In genomic region chr6:142290851-142291250, GRCh38 we compare ENCODE assay signal across 22 cellular contexts. TPM values are rescaled to one million over a fixed set of nuclear protein-coding genes. Genes with fewer than 3 reads are reported as not detected.
DNase-seq lines count a peak whose midpoint lies in the region; ATAC-seq and TF ChIP-seq lines count a peak whose summit lies in the region.
"Had no signal": no experiment of that assay in that cellular context is flagged by ENCODE, and none has a peak within 500 bp of the region (broad histone marks: within the 10 kb centered on the region; RNA-seq: fewer than 3 reads in every experiment).

No MANE protein-coding gene starts in this region.

- no peak overlapping the region for H3K23ac ChIP-seq in trophoblast cell (ENCODE audit: low read length)

- peak overlapping the region; percentile 64 for H2BK12ac ChIP-seq in trophoblast cell (ENCODE audit: low read length)

- peak overlapping the region; percentile 14; the same call in 1 of the 2 replicates for H2AFZ ChIP-seq in KMS-11 (ENCODE audit: low read depth)
- H2AFZ ChIP-seq in trophoblast cell (ENCODE audit: insufficient read depth, low read length, poor library complexity) = peak overlapping the region; percentile 63

- no peaks in the 10 kb centered on the region for H4K20me1 ChIP-seq in KMS-11 (ENCODE audit: insufficient read depth)
- H4K20me1 ChIP-seq: BLaER1 treated with 17β-estradiol and CSF1 and Interleukin-3, amounts not matched to agents 10 nM and 100 nM had no signal

- H3K27ac Mint-ChIP-seq in Caco-2 (ENCODE audit: unreplicated experiment) = peak overlapping the region; percentile 80
- H3K27ac Mint-ChIP-seq: CD14-positive monocyte; CD4-positive, alpha-beta T cell; CD8-positive, alpha-beta memory T cell had no signal

- peaks cover 12% of the 10 kb centered on the region for H3K79me1 ChIP-seq in trophoblast cell (ENCODE audit: low read length)

- H4K8ac ChIP-seq in trophoblast cell (ENCODE audit: low read depth, low read length) = peak overlapping the region; percentile 54

- BruUV-seq in Caco-2 (replicated peaks; lab: Mats Ljungman, UMichigan) = no TSS peak

- no peak overlapping the region for H2AK5ac ChIP-seq in trophoblast cell (ENCODE audit: low read length)

- H3K9ac ChIP-seq in KMS-11 (no peak overlapping the region), trophoblast cell (ENCODE audit: low read length) (no peak overlapping the region)
- H3K9ac ChIP-seq: BLaER1 treated with 17β-estradiol and CSF1 and Interleukin-3, amounts not matched to agents 10 nM and 100 nM had no signal

- H3K4me3 ChIP-seq in Caco-2 (ENCODE audit: low read depth, low read length) = no peak overlapping the region
- H3K4me3 ChIP-seq in KMS-11 (IDR thresholded peaks at IDR 0.05; ENCODE audit: insufficient read depth, low read depth, low read length) = no peak overlapping the region
- H3K4me3 ChIP-seq in trophoblast cell (ENCODE audit: low read depth, low read length) = no peak overlapping the region
- H3K4me3 ChIP-seq: A549; BLaER1 treated with 17β-estradiol and CSF1 and Interleukin-3, amounts not matched to agents 10 nM and 100 nM; HAP-1 had no signal

- CTCF ChIA-PET in Caco-2 (lab: Charles Lee) = interaction anchor here (0.6 kb wide), 1 partner anchor 18 kb away, joined by 3 read pairs; no protein-coding TSS in a partner anchor

- H2BK5ac ChIP-seq in trophoblast cell (ENCODE audit: low read depth, low read length, poor library complexity) = no peak overlapping the region

- peaks cover 37% of the 10 kb centered on the region for H3K4me1 Mint-ChIP-seq in Caco-2 (ENCODE audit: low read depth, unreplicated experiment)
- H3K4me1 Mint-ChIP-seq: CD8-positive, alpha-beta memory T cell had no signal

- peak overlapping the region; percentile 33 for H3K4me3 Mint-ChIP-seq in Caco-2 (ENCODE audit: unreplicated experiment)
- H3K4me3 Mint-ChIP-seq: CD14-positive monocyte; CD4-positive, alpha-beta T cell; CD8-positive, alpha-beta memory T cell had no signal

- TF ChIP-seq CTCF in Caco-2 (IDR thresholded peaks at IDR 0.05; ENCODE audit: insufficient read depth in 1 of 2, low read depth in 1 of 2, low read length in 1 of 2, severe bottlenecking in 1 of 2, unreplicated experiment in 1 of 2) (no peak), KMS-11 (conservative IDR thresholded peaks at IDR 0.05; ENCODE audit: low read depth, low read length) (no peak)

- H3K14ac ChIP-seq in trophoblast cell (ENCODE audit: low read length) = no peak overlapping the region

- no peak overlapping the region for H4K91ac ChIP-seq in trophoblast cell (ENCODE audit: low read depth, low read length)

- intact Hi-C loops in Caco-2 (cut with micrococcal nuclease; ENCODE audit: unreplicated experiment) = loop anchor here (1.0 kb wide), 1 partner anchor 7 kb away; no protein-coding TSS in a partner anchor

- H3K27me3 ChIP-seq in Caco-2 (replicated peaks; ENCODE audit: control insufficient read depth, insufficient read depth, low read length) = no peaks in the 10 kb centered on the region
- H3K27me3 ChIP-seq in KMS-11 (ENCODE audit: insufficient read depth, low read depth) = no peaks in the 10 kb centered on the region
- no peaks in the 10 kb centered on the region for H3K27me3 ChIP-seq in trophoblast cell (ENCODE audit: insufficient read depth, low read length)
- H3K27me3 ChIP-seq: BE2C; BLaER1 treated with 17β-estradiol and CSF1 and Interleukin-3, amounts not matched to agents 10 nM and 100 nM had no signal

- WGBS in trophoblast cell (ENCODE audit: extremely low coverage, insufficient coverage, insufficient read length) = no CpG with 5 or more reads among the region's 5 CpGs

- H3K36me3 Mint-ChIP-seq in Caco-2 (ENCODE audit: insufficient read depth, unreplicated experiment) = peaks cover 16% of the 10 kb centered on the region
- H3K36me3 Mint-ChIP-seq: CD14-positive monocyte; CD8-positive, alpha-beta memory T cell had no signal

- DNase-seq in Caco-2 = no peak
- DNase-seq in trophoblast cell = no peak
- no peak for DNase-seq in activated T-cell treated with anti-CD3 and anti-CD28 coated beads, Interleukin-2, amount 50 U/mL, for 48 hours
- no peak for DNase-seq in amygdala (lab: John Stamatoyannopoulos, UW)
- DNase-seq in central memory CD4-positive, alpha-beta T cell = no peak
- DNase-seq: 8988T; ACHN; AML-193; BE2C; Calu3; CD4-positive, alpha-beta T cell; CD8-positive, alpha-beta memory T cell; DMS53; DMS79 treated with DMSO at 0.1 percent for 48 hours; GF-D8; GOT3 had no signal

- H3K4ac ChIP-seq in trophoblast cell (ENCODE audit: low read depth, low read length) = no peak overlapping the region

- H3K36me3 ChIP-seq in Caco-2 (ENCODE audit: control insufficient read depth, insufficient read depth, low read length) (no peaks in the 10 kb centered on the region), KMS-11 (ENCODE audit: insufficient read depth) (no peaks in the 10 kb centered on the region), trophoblast cell (ENCODE audit: control insufficient read depth in 1 of 2, insufficient read depth in 2 of 2, low read length in 2 of 2) (no peaks in the 10 kb centered on the region)
- H3K36me3 ChIP-seq: BE2C; BLaER1 treated with 17β-estradiol and CSF1 and Interleukin-3, amounts not matched to agents 10 nM and 100 nM; HAP-1 had no signal

- H3K4me1 ChIP-seq in Caco-2 (peaks cover 29% of the 10 kb centered on the region), KMS-11 (ENCODE audit: low read depth, poor library complexity, severe bottlenecking) (peaks cover 29% of the 10 kb centered on the region), trophoblast cell (ENCODE audit: control insufficient read depth in 1 of 2, insufficient read depth in 2 of 2, low read length in 2 of 2) (peaks cover 0 to 5% of the 10 kb centered on the region in 2 experiments)
- H3K4me1 ChIP-seq: BE2C, HAP-1 had no signal

- H3K9me3 ChIP-seq in Caco-2 = no peaks in the 10 kb centered on the region
- no peaks in the 10 kb centered on the region for H3K9me3 ChIP-seq in trophoblast cell (ENCODE audit: insufficient read depth, low read depth, low read length)
- H3K9me3 ChIP-seq: A549; BE2C; BLaER1 treated with 17β-estradiol and CSF1 and Interleukin-3, amounts not matched to agents 10 nM and 100 nM; HAP-1 had no signal

- POLR2A ChIA-PET in Caco-2 (lab: Charles Lee) = interaction anchor here (2.7 kb wide), 1 partner anchor 10 kb away, joined by 8 read pairs; the partner anchor contains the start of gene ADGRG6

- no peak overlapping the region for H2BK120ac ChIP-seq in trophoblast cell (ENCODE audit: insufficient read depth, low read length, poor library complexity)

- no peaks in the 10 kb centered on the region for H3K79me2 ChIP-seq in KMS-11 (ENCODE audit: insufficient read depth, low read depth)
- no peaks in the 10 kb centered on the region for H3K79me2 ChIP-seq in trophoblast cell (ENCODE audit: control insufficient read depth, insufficient read depth, low read length, poor library complexity)

- H3K27me3 Mint-ChIP-seq in Caco-2 (ENCODE audit: insufficient read depth, unreplicated experiment) = no peaks in the 10 kb centered on the region

- peaks cover 28% of the 10 kb centered on the region for H3K9me3 Mint-ChIP-seq in Caco-2 (ENCODE audit: unreplicated experiment)
- H3K9me3 Mint-ChIP-seq: CD4-positive, alpha-beta T cell; CD8-positive, alpha-beta memory T cell had no signal

- ATAC-seq in SK-N-SH treated with all-trans-retinoic acid at 6 μM for 48 hours = peak; percentile 54
- ATAC-seq: A549 had no signal

- no peak overlapping the region for H3K18ac ChIP-seq in trophoblast cell (ENCODE audit: low read length)

- H3K27ac ChIP-seq in KMS-11 = no peak overlapping the region; the same call in 1 of the 2 replicates
- no peak overlapping the region for H3K27ac ChIP-seq in trophoblast cell (ENCODE audit: low read depth, low read length)
- H3K27ac ChIP-seq: BLaER1 treated with 17β-estradiol and CSF1 and Interleukin-3, amounts not matched to agents 10 nM and 100 nM had no signal

- H4K12ac ChIP-seq in trophoblast cell (ENCODE audit: low read depth, low read length) = no peak overlapping the region

- H3K4me2 ChIP-seq in KMS-11 (peak overlapping the region; percentile 52; the same call in 1 of the 2 replicates), trophoblast cell (ENCODE audit: low read length) (no peak overlapping the region)
- H3K4me2 ChIP-seq: A549; BLaER1 treated with 17β-estradiol and CSF1 and Interleukin-3, amounts not matched to agents 10 nM and 100 nM had no signal

TF ChIP-seq in SK-N-SH treated with all-trans-retinoic acid at 6 μM for 48 hours, 23 proteins besides CTCF, POLR2A, EP300 and RAD21 (continues in another document):
- TF ChIP-seq, protein P1, sequence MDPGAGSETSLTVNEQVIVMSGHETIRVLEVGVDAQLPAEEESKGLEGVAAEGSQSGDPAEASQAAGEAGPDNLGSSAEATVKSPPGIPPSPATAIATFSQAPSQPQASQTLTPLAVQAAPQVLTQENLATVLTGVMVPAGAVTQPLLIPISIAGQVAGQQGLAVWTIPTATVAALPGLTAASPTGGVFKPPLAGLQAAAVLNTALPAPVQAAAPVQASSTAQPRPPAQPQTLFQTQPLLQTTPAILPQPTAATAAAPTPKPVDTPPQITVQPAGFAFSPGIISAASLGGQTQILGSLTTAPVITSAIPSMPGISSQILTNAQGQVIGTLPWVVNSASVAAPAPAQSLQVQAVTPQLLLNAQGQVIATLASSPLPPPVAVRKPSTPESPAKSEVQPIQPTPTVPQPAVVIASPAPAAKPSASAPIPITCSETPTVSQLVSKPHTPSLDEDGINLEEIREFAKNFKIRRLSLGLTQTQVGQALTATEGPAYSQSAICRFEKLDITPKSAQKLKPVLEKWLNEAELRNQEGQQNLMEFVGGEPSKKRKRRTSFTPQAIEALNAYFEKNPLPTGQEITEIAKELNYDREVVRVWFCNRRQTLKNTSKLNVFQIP (CRISPR knock-in tag; IDR thresholded peaks at IDR 0.05; ENCODE audit: borderline replicate concordance, low read depth) = no peak
- TF ChIP-seq ZFP3 (CRISPR knock-in tag; IDR thresholded peaks at IDR 0.05) = no peak
- TF ChIP-seq ZNF70 (CRISPR knock-in tag; IDR thresholded peaks at IDR 0.05) = no peak
- TF ChIP-seq TOX (CRISPR knock-in tag; IDR thresholded peaks at IDR 0.05; ENCODE audit: borderline replicate concordance) = no peak
- no peak for TF ChIP-seq CREB5 (CRISPR knock-in tag; IDR thresholded peaks at IDR 0.05; ENCODE audit: low read depth)
- TF ChIP-seq ARNTL (CRISPR knock-in tag; IDR thresholded peaks at IDR 0.05; ENCODE audit: borderline replicate concordance, low read depth) = no peak

RNA-seq across cellular contexts. Expression of gene ADGRG6, which starts 11.0 kb away (rescaled TPM):
- 98.0 and 98.7 TPM in 2 replicates for total RNA-seq in Caco-2 (2022)
- polyA plus RNA-seq in trophoblast cell (2013) = 39.0 and 41.3 TPM in 2 replicates
- polyA plus RNA-seq: CD8-positive, alpha-beta memory T cell had no signal
